In genomic region chr1:93345633-93346471, GRCh38 we compare ENCODE assay signal across 8 cellular contexts. TPM values are rescaled to one million over a fixed set of nuclear protein-coding genes. Genes with fewer than 3 reads are reported as not detected.
DNase-seq lines count a peak whose midpoint lies in the region; ATAC-seq and TF ChIP-seq lines count a peak whose summit lies in the region.

Gene DR1, plus strand, starts transcription at chr1:93345907. Its CDS starts 739 bp downstream, at chr1:93346646.

- H2AFZ ChIP-seq in SU-DHL-6 (ENCODE audit: low read depth, low read length, severe bottlenecking) = peak within 1 kb of the TSS; percentile 62

- peak within 1 kb of the TSS; percentile 96 for H3K4me3 Mint-ChIP-seq in activated naive CD8-positive, alpha-beta T cell treated with anti-CD3 and anti-CD28 coated beads, Interleukin-2, amount 10 ng/mL, durations not matched to agents 7 days and 5 days
- peak within 1 kb of the TSS; percentile 86 for H3K4me3 Mint-ChIP-seq in osteocyte (ENCODE audit: unreplicated experiment)

- H3K9ac ChIP-seq in SU-DHL-6 (ENCODE audit: low read length) = peak within 1 kb of the TSS; percentile 88

- H3K79me2 ChIP-seq in SU-DHL-6 (ENCODE audit: insufficient read depth, low read length) = peaks cover 74% of the 10 kb centered on the region

- ATAC-seq in HG02642 (IDR thresholded peaks at IDR 0.05; ENCODE audit: poor library complexity, unreplicated experiment) = peak; percentile 85
- ATAC-seq in activated naive CD8-positive, alpha-beta T cell treated with anti-CD3 and anti-CD28 coated beads, Interleukin-2, amount 10 ng/mL, durations not matched to agents 7 days and 5 days (ENCODE audit: low read depth) = peak; percentile 74
- ATAC-seq in thoracic aorta (ENCODE audit: insufficient number of reproducible peaks, low FRiP score, low read depth) = peak; percentile 92

- no peaks in the 10 kb centered on the region for H3K9me2 ChIP-seq in SU-DHL-6 (replicated peaks; ENCODE audit: insufficient read depth, low read length)

- H3K4me3 ChIP-seq in GM12864 (ENCODE audit: low read depth, low read length) (peak within 1 kb of the TSS; percentile 85), SU-DHL-6 (ENCODE audit: insufficient read depth, low read length, poor library complexity, severe bottlenecking) (peak within 1 kb of the TSS; percentile 89), thoracic aorta (peak within 1 kb of the TSS; percentile 98)

- POLR2A ChIA-PET in activated naive CD8-positive, alpha-beta T cell treated with anti-CD3 and anti-CD28 coated beads, Interleukin-2, amount 10 ng/mL, durations not matched to agents 7 days and 5 days (lab: Charles Lee) = interaction anchor here (0.8 to 2.5 kb wide), 13 partner anchors 9 to 533 kb away, joined by 3 to 29 read pairs (median 4); partner anchors contain the start of genes DIPK1A, DNTTIP2 and MTF2

- H3K27ac Mint-ChIP-seq in activated naive CD8-positive, alpha-beta T cell treated with anti-CD3 and anti-CD28 coated beads, Interleukin-2, amount 10 ng/mL, durations not matched to agents 7 days and 5 days = peak within 1 kb of the TSS; percentile 96
- H3K27ac Mint-ChIP-seq in osteocyte (ENCODE audit: unreplicated experiment) = peak within 1 kb of the TSS; percentile 99

- TF ChIP-seq CTCF in GM12864 (IDR thresholded peaks at IDR 0.05; ENCODE audit: low read depth, low read length, missing control alignments) (no peak), SU-DHL-6 (IDR thresholded peaks at IDR 0.05; ENCODE audit: insufficient read depth, low read length, poor library complexity, severe bottlenecking) (no peak), osteocyte (IDR thresholded peaks at IDR 0.05) (no peak), thoracic aorta (IDR thresholded peaks at IDR 0.05) (no peak)

- peaks cover 24% of the 10 kb centered on the region in 2 donors for H3K4me1 ChIP-seq in thoracic aorta (ENCODE audit: control insufficient read depth in 1 of 2, low read depth in 2 of 2)

- H3K4me2 ChIP-seq in SU-DHL-6 (ENCODE audit: low read depth, low read length, poor library complexity, severe bottlenecking) = peak within 1 kb of the TSS; percentile 93

- peak within 1 kb of the TSS; percentile 79 for H3K27ac ChIP-seq in SU-DHL-6 (ENCODE audit: low read depth, low read length)
- H3K27ac ChIP-seq in thoracic aorta = peak within 1 kb of the TSS; percentile 91 to 97

- H3K36me3 Mint-ChIP-seq in activated naive CD8-positive, alpha-beta T cell treated with anti-CD3 and anti-CD28 coated beads, Interleukin-2, amount 10 ng/mL, durations not matched to agents 7 days and 5 days = peaks cover 25% of the 10 kb centered on the region
- no peaks in the 10 kb centered on the region for H3K36me3 Mint-ChIP-seq in osteocyte (ENCODE audit: unreplicated experiment)

- H3F3A ChIP-seq in SU-DHL-6 (ENCODE audit: insufficient read depth) = 0 out of 2 replicates have a peak, but pooled peaks cover 9% of the 10 kb centered on the region

- H3K4me1 Mint-ChIP-seq in activated naive CD8-positive, alpha-beta T cell treated with anti-CD3 and anti-CD28 coated beads, Interleukin-2, amount 10 ng/mL, durations not matched to agents 7 days and 5 days = peaks cover 24% of the 10 kb centered on the region
- H3K4me1 Mint-ChIP-seq in osteocyte (ENCODE audit: unreplicated experiment) = peaks cover 33% of the 10 kb centered on the region

- H4K20me1 ChIP-seq in SU-DHL-6 (ENCODE audit: low read depth, low read length) = peaks cover 38% of the 10 kb centered on the region

- DNase-seq in GM12864 (ENCODE audit: low read depth) = peak; percentile 68
- DNase-seq in NCI-H1105 treated with DMSO at 0.1 percent for 48 hours (lab: John Stamatoyannopoulos, UW) = peak; percentile 85
- peak; percentile 94 for DNase-seq in activated naive CD8-positive, alpha-beta T cell treated with anti-CD3 and anti-CD28 coated beads, Interleukin-2, amount 10 ng/mL, durations not matched to agents 7 days and 5 days
- peak; percentile 81 to 98 (median 95) for DNase-seq in head of caudate nucleus
- DNase-seq in osteocyte (ENCODE audit: extremely low spot score, unreplicated experiment) = peak; percentile 98
- peak; percentile 76 for DNase-seq in thoracic aorta (ENCODE audit: low spot score)

- H3K36me3 ChIP-seq in SU-DHL-6 (ENCODE audit: low read length) = peaks cover 25% of the 10 kb centered on the region
- no peaks in the 10 kb centered on the region for H3K36me3 ChIP-seq in thoracic aorta

- no peaks in the 10 kb centered on the region for H3K27me3 Mint-ChIP-seq in activated naive CD8-positive, alpha-beta T cell treated with anti-CD3 and anti-CD28 coated beads, Interleukin-2, amount 10 ng/mL, durations not matched to agents 7 days and 5 days
- H3K27me3 Mint-ChIP-seq in osteocyte (ENCODE audit: unreplicated experiment) = no peaks in the 10 kb centered on the region

- H3K9me3 ChIP-seq in SU-DHL-6 (ENCODE audit: insufficient read depth, low read length) = no peaks in the 10 kb centered on the region
- no peaks in the 10 kb centered on the region for H3K9me3 ChIP-seq in thoracic aorta

- H3K27me3 ChIP-seq in SU-DHL-6 (ENCODE audit: low read length) (no peaks in the 10 kb centered on the region), thoracic aorta (replicated peaks; ENCODE audit: insufficient read depth) (no peaks in the 10 kb centered on the region)

- intact Hi-C loops in head of caudate nucleus (cut with DNase I) = loop anchor here (2.0 to 10.0 kb wide), 3 partner anchors 164 to 501 kb away; partner anchors contain the start of genes CCDC18 and TMED5

- H3K9me3 Mint-ChIP-seq in activated naive CD8-positive, alpha-beta T cell treated with anti-CD3 and anti-CD28 coated beads, Interleukin-2, amount 10 ng/mL, durations not matched to agents 7 days and 5 days = no peaks in the 10 kb centered on the region
- no peaks in the 10 kb centered on the region for H3K9me3 Mint-ChIP-seq in osteocyte (ENCODE audit: unreplicated experiment)

RNA-seq across cellular contexts. Expression of gene DR1, which starts in this region (rescaled TPM):
- 10 to 100 TPM; 84.2 to 85.7 TPM for total RNA-seq in activated naive CD8-positive, alpha-beta T cell treated with anti-CD3 and anti-CD28 coated beads, Interleukin-2, amount 10 ng/mL, durations not matched to agents 7 days and 5 days
- total RNA-seq in osteocyte (60.9 and 61.7 TPM in 2 replicates), thoracic aorta (10 to 100 TPM; 13.8 to 33.2 TPM)

Comparison
In these comparisons a context has a peak if more than half of its experiments do, and no peak if none do; other contexts are left out.
1. Peak in every context shown above with its lines: DNase-seq, ATAC-seq, H3K4me3 ChIP-seq and H3K27ac ChIP-seq.